ENCODE assay signal across 9 cellular contexts in the genomic region with DNA sequence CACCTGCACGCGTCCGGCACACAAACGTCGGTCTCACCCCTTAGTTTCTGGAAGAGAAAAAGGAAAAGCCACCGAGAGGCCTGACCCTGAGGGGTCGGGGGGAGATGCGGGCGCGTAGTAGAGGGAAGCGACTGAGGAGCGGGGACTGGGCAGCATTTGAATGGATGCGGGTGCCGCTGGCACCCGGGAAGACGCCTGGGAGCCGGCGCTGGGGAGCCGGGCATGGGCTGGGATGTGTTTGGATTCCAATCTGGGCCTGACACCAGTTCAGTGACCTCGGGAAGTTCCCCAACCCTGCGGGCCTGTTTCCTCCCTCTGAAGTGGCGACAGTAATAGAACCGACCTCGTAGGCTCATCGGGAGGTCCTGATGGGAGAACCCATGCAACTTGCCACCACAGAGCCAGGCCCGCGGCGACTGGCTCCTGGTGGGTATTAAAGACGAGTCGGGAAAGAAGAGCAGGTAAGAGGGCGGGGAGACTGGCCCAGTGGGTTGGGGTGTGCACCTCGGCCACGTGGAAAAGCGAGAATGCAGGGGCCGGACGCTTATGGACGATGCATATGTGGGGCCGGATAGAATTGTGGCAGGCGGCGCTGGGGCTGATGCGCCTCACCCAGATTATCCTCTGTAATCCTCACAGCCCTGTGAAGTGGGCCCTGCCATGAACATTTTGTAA.
A peak's percentile ranks its signal among the peaks of the same experiment; 100 is the strongest.
DNase-seq lines count a peak whose midpoint lies in the region; ATAC-seq and TF ChIP-seq lines count a peak whose summit lies in the region.
"Had no signal": no experiment of that assay in that cellular context is flagged by ENCODE, and none has a peak within 500 bp of the region (broad histone marks: within the 10 kb centered on the region; RNA-seq: fewer than 3 reads in every experiment).

No MANE protein-coding gene starts in this region.

- no peak for TF ChIP-seq POLR2A in vagina (IDR thresholded peaks at IDR 0.05)

- no peaks in the 10 kb centered on the region for H3K9me3 ChIP-seq in colonic mucosa
- H3K9me3 ChIP-seq in mesodermal cell (ENCODE audit: control insufficient read depth, low read length): no peaks in the 10 kb centered on the region
- H3K9me3 ChIP-seq in vagina: no peaks in the 10 kb centered on the region

- H3K27me3 Mint-ChIP-seq in natural killer cell (ENCODE audit: low read depth in 2 of 2): peaks cover 40 to 43% of the 10 kb centered on the region in 2 donors
- H3K27me3 Mint-ChIP-seq in natural killer cell treated with Interleukin-12 subunit alpha and Interleukin-12 subunit beta and Interleukin-15 and Interleukin-18, amount 100 ng/mL, for 72 hours: peaks cover 11 to 24% of the 10 kb centered on the region in 2 donors

- no peak for DNase-seq in natural killer cell
- DNase-seq in natural killer cell treated with Interleukin-12 subunit alpha and Interleukin-12 subunit beta and Interleukin-15 and Interleukin-18, amount 100 ng/mL, for 72 hours (ENCODE audit: low spot score): no peak
- DNase-seq in colonic mucosa: no peak
- no peak for DNase-seq in vagina (ENCODE audit: extremely low spot score in 2 of 2)
- DNase-seq in NCI-H1694 (lab: John Stamatoyannopoulos, UW): no peak
- DNase-seq: DMS79 had no signal

- H3K36me3 ChIP-seq in colonic mucosa (no peaks in the 10 kb centered on the region), mesodermal cell (ENCODE audit: control insufficient read depth, insufficient read depth, low read length) (no peaks in the 10 kb centered on the region), vagina (no peaks in the 10 kb centered on the region)

- TF ChIP-seq CTCF in natural killer cell (IDR thresholded peaks at IDR 0.05) (no peak), colonic mucosa (IDR thresholded peaks at IDR 0.05) (no peak), vagina (IDR thresholded peaks at IDR 0.05) (no peak)

- H3K27ac ChIP-seq in colonic mucosa (no peak overlapping the region), mesodermal cell (ENCODE audit: low read depth, low read length, severe bottlenecking) (no peak overlapping the region), vagina (no peak overlapping the region)

- intact Hi-C loops in natural killer cell (cut with micrococcal nuclease): no loop called here
- intact Hi-C loops in colonic mucosa (cut with DNase I): no loop called here
- intact Hi-C loops in vagina (cut with DNase I): no loop called here

- H3K36me3 Mint-ChIP-seq in natural killer cell: no peaks in the 10 kb centered on the region
- H3K36me3 Mint-ChIP-seq in natural killer cell treated with Interleukin-12 subunit alpha and Interleukin-12 subunit beta and Interleukin-15 and Interleukin-18, amount 100 ng/mL, for 72 hours: no peaks in the 10 kb centered on the region

- no peak overlapping the region for H3K27ac Mint-ChIP-seq in natural killer cell
- no peak overlapping the region for H3K27ac Mint-ChIP-seq in natural killer cell treated with Interleukin-12 subunit alpha and Interleukin-12 subunit beta and Interleukin-15 and Interleukin-18, amount 100 ng/mL, for 72 hours

- H3K4me3 Mint-ChIP-seq in natural killer cell: peak overlapping the region; percentile 70
- H3K4me3 Mint-ChIP-seq in natural killer cell treated with Interleukin-12 subunit alpha and Interleukin-12 subunit beta and Interleukin-15 and Interleukin-18, amount 100 ng/mL, for 72 hours: no peak overlapping the region

- 63 to 79% methylated on average over 31 to 39 of the region's 41 CpGs for WGBS in mesodermal cell (ENCODE audit: insufficient coverage in 2 of 2), 2 experiments

- no peaks in the 10 kb centered on the region for H3K9me3 Mint-ChIP-seq in natural killer cell
- no peaks in the 10 kb centered on the region for H3K9me3 Mint-ChIP-seq in natural killer cell treated with Interleukin-12 subunit alpha and Interleukin-12 subunit beta and Interleukin-15 and Interleukin-18, amount 100 ng/mL, for 72 hours

- H3K4me3 ChIP-seq in colonic mucosa (peak overlapping the region; percentile 41), mesodermal cell (ENCODE audit: extremely low read depth, insufficient read depth, low read length, poor library complexity, severe bottlenecking) (peak overlapping the region; percentile 26), vagina (peak overlapping the region; percentile 26 to 32)

- H3K4me1 ChIP-seq in colonic mucosa (no peaks in the 10 kb centered on the region), mesodermal cell (ENCODE audit: control insufficient read depth, insufficient read depth, low read length, poor library complexity, severe bottlenecking) (peaks cover 5% of the 10 kb centered on the region), vagina (peaks cover 9% of the 10 kb centered on the region)

- ATAC-seq in natural killer cell (no peak), HG03571 (IDR thresholded peaks at IDR 0.05; ENCODE audit: unreplicated experiment) (no peak), HG03095 (IDR thresholded peaks at IDR 0.05; ENCODE audit: unreplicated experiment) (no peak)
- ATAC-seq in natural killer cell treated with Interleukin-12 subunit alpha and Interleukin-12 subunit beta and Interleukin-15 and Interleukin-18, amount 100 ng/mL, for 72 hours: no peak

- H3K27me3 ChIP-seq in colonic mucosa: peaks cover 10% of the 10 kb centered on the region
- peaks cover 5% of the 10 kb centered on the region for H3K27me3 ChIP-seq in vagina

- H3K9ac ChIP-seq in colonic mucosa (ENCODE audit: low read depth in 2 of 2, low read length in 2 of 2): peak overlapping the region; percentile 51 to 69

- peaks cover 0 to 23% of the 10 kb centered on the region in 2 donors for H3K4me1 Mint-ChIP-seq in natural killer cell
- peaks cover 0 to 5% of the 10 kb centered on the region in 2 donors for H3K4me1 Mint-ChIP-seq in natural killer cell treated with Interleukin-12 subunit alpha and Interleukin-12 subunit beta and Interleukin-15 and Interleukin-18, amount 100 ng/mL, for 72 hours (ENCODE audit: low read depth in 2 of 2)
